Comparison of ENCODE assay signal across 8 cellular contexts in the genomic region with DNA sequence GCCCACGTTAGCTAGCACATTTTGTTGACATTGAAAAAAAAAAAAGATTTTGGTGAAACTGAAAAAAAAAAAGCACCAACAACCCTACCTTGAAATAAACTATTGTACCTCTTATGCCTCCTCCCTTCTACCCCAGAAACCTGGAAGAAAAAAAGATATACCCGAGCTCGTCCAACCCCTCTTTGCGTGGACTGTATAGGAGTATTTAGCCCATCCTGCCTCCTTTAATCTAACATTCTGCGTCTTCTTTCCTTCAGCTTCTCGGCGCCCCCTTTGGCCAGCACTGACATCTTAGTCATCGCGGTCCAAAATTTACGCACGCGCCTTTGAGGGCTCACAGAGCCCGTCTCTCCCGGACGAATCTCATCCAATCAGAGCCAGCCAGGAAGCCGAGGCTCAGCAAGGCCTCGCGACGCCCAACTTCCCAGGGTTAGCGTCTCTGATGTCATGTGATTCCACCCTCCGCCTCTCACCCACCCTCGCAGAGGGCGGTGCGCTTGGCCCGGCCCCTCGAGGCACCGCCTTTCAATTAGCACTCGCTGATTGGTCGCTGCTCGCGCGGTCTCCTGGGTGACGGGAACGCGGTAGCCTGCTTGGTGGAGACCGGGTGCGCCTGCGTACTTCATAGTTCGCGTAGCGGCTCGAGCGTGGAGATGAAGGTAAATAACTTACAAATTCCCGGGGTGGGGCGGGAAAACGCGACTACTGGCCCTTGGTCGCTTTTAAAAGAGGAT. TPM values are rescaled to one million over a fixed set of nuclear protein-coding genes. Genes with fewer than 3 reads are reported as not detected.
DNase-seq lines count a peak whose midpoint lies in the region; ATAC-seq and TF ChIP-seq lines count a peak whose summit lies in the region.

WDR19 (plus strand) TSS at position 625 of the 734 bp plus-strand sequence; CDS start at position 654, 29 bp downstream.

- peaks cover 9% of the 10 kb centered on the region for H3K4me1 Mint-ChIP-seq in activated T-helper 2 cell treated with anti-CD3 and anti-CD28 coated beads, Interferon-gamma antibody, Interleukin-2, Interleukin-4, amounts not matched to agents 10 μg/mL and 5 μg/mL and 100 μg/mL, durations not matched to agents 14 hours and 24 hours and 36 hours (ENCODE audit: low read depth)
- no peaks in the 10 kb centered on the region for H3K4me1 Mint-ChIP-seq in natural killer cell treated with Interleukin-12 subunit alpha and Interleukin-12 subunit beta and Interleukin-15 and Interleukin-18, amount 100 ng/mL, for 72 hours (ENCODE audit: low read depth in 2 of 2)

- TF ChIP-seq CTCF in LNCaP clone FGC (IDR thresholded peaks at IDR 0.05; ENCODE audit: control insufficient read depth, extremely low read depth, insufficient read depth) (peak; percentile 54), RWPE1 (conservative IDR thresholded peaks at IDR 0.05; ENCODE audit: low read depth) (peak; percentile 38), fibroblast of pulmonary artery (IDR thresholded peaks at IDR 0.05; ENCODE audit: low read length, missing control alignments) (peak; percentile 51)

- H3K27me3 Mint-ChIP-seq in activated T-helper 2 cell treated with anti-CD3 and anti-CD28 coated beads, Interferon-gamma antibody, Interleukin-2, Interleukin-4, amounts not matched to agents 10 μg/mL and 5 μg/mL and 100 μg/mL, durations not matched to agents 14 hours and 24 hours and 36 hours (ENCODE audit: low read depth): peaks cover 7% of the 10 kb centered on the region
- H3K27me3 Mint-ChIP-seq in natural killer cell treated with Interleukin-12 subunit alpha and Interleukin-12 subunit beta and Interleukin-15 and Interleukin-18, amount 100 ng/mL, for 72 hours: peaks cover 4 to 5% of the 10 kb centered on the region in 2 donors

- no peak within 1 kb of the TSS for H3K4me3 Mint-ChIP-seq in activated T-helper 2 cell treated with anti-CD3 and anti-CD28 coated beads, Interferon-gamma antibody, Interleukin-2, Interleukin-4, amounts not matched to agents 10 μg/mL and 5 μg/mL and 100 μg/mL, durations not matched to agents 14 hours and 24 hours and 36 hours (ENCODE audit: low read depth)
- no peak within 1 kb of the TSS for H3K4me3 Mint-ChIP-seq in natural killer cell treated with Interleukin-12 subunit alpha and Interleukin-12 subunit beta and Interleukin-15 and Interleukin-18, amount 100 ng/mL, for 72 hours

- peak; percentile 99 for ATAC-seq in natural killer cell treated with Interleukin-12 subunit alpha and Interleukin-12 subunit beta and Interleukin-15 and Interleukin-18, amount 100 ng/mL, for 72 hours
- ATAC-seq in stimulated activated naive CD8-positive, alpha-beta T cell treated with anti-CD3 and anti-CD28 coated beads, Interleukin-15, Interleukin-2, amounts not matched to agents 100 U/mL and 50 U/mL, for 24 hours: peak; percentile 100

- H3K27ac Mint-ChIP-seq in activated T-helper 2 cell treated with anti-CD3 and anti-CD28 coated beads, Interferon-gamma antibody, Interleukin-2, Interleukin-4, amounts not matched to agents 10 μg/mL and 5 μg/mL and 100 μg/mL, durations not matched to agents 14 hours and 24 hours and 36 hours: no peak within 1 kb of the TSS
- no peak within 1 kb of the TSS for H3K27ac Mint-ChIP-seq in natural killer cell treated with Interleukin-12 subunit alpha and Interleukin-12 subunit beta and Interleukin-15 and Interleukin-18, amount 100 ng/mL, for 72 hours

- H3K9me3 Mint-ChIP-seq in activated T-helper 2 cell treated with anti-CD3 and anti-CD28 coated beads, Interferon-gamma antibody, Interleukin-2, Interleukin-4, amounts not matched to agents 10 μg/mL and 5 μg/mL and 100 μg/mL, durations not matched to agents 14 hours and 24 hours and 36 hours: no peaks in the 10 kb centered on the region
- no peaks in the 10 kb centered on the region for H3K9me3 Mint-ChIP-seq in natural killer cell treated with Interleukin-12 subunit alpha and Interleukin-12 subunit beta and Interleukin-15 and Interleukin-18, amount 100 ng/mL, for 72 hours

- DNase-seq in ELF-1 (ENCODE audit: low read depth, low spot score) (peak; percentile 100), GOT3 (lab: John Stamatoyannopoulos, UW) (peak; percentile 96), LNCaP clone FGC (ENCODE audit: low read depth) (peak; percentile 98), RWPE1 (ENCODE audit: low spot score) (peak; percentile 99), fibroblast of pulmonary artery (ENCODE audit: low read depth) (peak; percentile 100)
- peak; percentile 99 for DNase-seq in activated T-helper 2 cell treated with anti-CD3 and anti-CD28 coated beads, Interferon-gamma antibody, Interleukin-2, Interleukin-4, amounts not matched to agents 10 μg/mL and 5 μg/mL and 100 μg/mL, durations not matched to agents 14 hours and 24 hours and 36 hours (ENCODE audit: low spot score)
- DNase-seq in natural killer cell treated with Interleukin-12 subunit alpha and Interleukin-12 subunit beta and Interleukin-15 and Interleukin-18, amount 100 ng/mL, for 72 hours (ENCODE audit: low spot score): peak; percentile 99
- DNase-seq in stimulated activated naive CD8-positive, alpha-beta T cell treated with anti-CD3 and anti-CD28 coated beads, Interleukin-15, Interleukin-2, amounts not matched to agents 100 U/mL and 50 U/mL, for 24 hours: peak; percentile 98

- CTCF ChIA-PET in RWPE1 (lab: Yijun Ruan, JAX): interaction anchor here (0.6 to 1.5 kb wide), 5 partner anchors 13 to 1320 kb away, joined by 3 to 5 read pairs (median 4); no protein-coding TSS in a partner anchor

- H3K4me3 ChIP-seq in LNCaP clone FGC (ENCODE audit: low read depth, low read length) (peak within 1 kb of the TSS; percentile 88), fibroblast of pulmonary artery (replicated peaks; ENCODE audit: low read depth, low read length) (peak within 1 kb of the TSS; percentile 84)

- POLR2A ChIA-PET in RWPE1 (lab: Yijun Ruan, JAX; ENCODE audit: low non-redundant PET): no interaction called here

- intact Hi-C loops in activated T-helper 2 cell treated with anti-CD3 and anti-CD28 coated beads, Interferon-gamma antibody, Interleukin-2, Interleukin-4, amounts not matched to agents 10 μg/mL and 5 μg/mL and 100 μg/mL, durations not matched to agents 14 hours and 24 hours and 36 hours (cut with micrococcal nuclease): loop anchor here (1.0 to 2.0 kb wide), 4 partner anchors 137 to 457 kb away; partner anchors contain the start of genes RFC1 and RPL9

- peak within 1 kb of the TSS; percentile 79 for H3K27ac ChIP-seq in RWPE1

- no peaks in the 10 kb centered on the region for H3K36me3 Mint-ChIP-seq in activated T-helper 2 cell treated with anti-CD3 and anti-CD28 coated beads, Interferon-gamma antibody, Interleukin-2, Interleukin-4, amounts not matched to agents 10 μg/mL and 5 μg/mL and 100 μg/mL, durations not matched to agents 14 hours and 24 hours and 36 hours (ENCODE audit: low read depth)
- no peaks in the 10 kb centered on the region for H3K36me3 Mint-ChIP-seq in natural killer cell treated with Interleukin-12 subunit alpha and Interleukin-12 subunit beta and Interleukin-15 and Interleukin-18, amount 100 ng/mL, for 72 hours

RNA-seq across cellular contexts. Expression of gene WDR19, which starts in this region (rescaled TPM):
- total RNA-seq in activated T-helper 2 cell treated with anti-CD3 and anti-CD28 coated beads, Interferon-gamma antibody, Interleukin-2, Interleukin-4, amounts not matched to agents 10 μg/mL and 5 μg/mL and 100 μg/mL, durations not matched to agents 14 hours and 24 hours and 36 hours: 8.9 and 10.5 TPM in 2 replicates
- 10 to 100 TPM in 1 of 2 donors, 1 to 10 TPM in 1; 9.1 to 10.6 TPM for total RNA-seq in natural killer cell treated with Interleukin-12 subunit alpha and Interleukin-12 subunit beta and Interleukin-15 and Interleukin-18, amount 100 ng/mL, for 72 hours

Comparison
In these comparisons a context has a peak if more than half of its experiments do, and no peak if none do; other contexts are left out.
1. Peak in every context shown above with its lines: DNase-seq, ATAC-seq, H3K4me3 ChIP-seq and H3K27ac ChIP-seq.